In the genomic region with DNA sequence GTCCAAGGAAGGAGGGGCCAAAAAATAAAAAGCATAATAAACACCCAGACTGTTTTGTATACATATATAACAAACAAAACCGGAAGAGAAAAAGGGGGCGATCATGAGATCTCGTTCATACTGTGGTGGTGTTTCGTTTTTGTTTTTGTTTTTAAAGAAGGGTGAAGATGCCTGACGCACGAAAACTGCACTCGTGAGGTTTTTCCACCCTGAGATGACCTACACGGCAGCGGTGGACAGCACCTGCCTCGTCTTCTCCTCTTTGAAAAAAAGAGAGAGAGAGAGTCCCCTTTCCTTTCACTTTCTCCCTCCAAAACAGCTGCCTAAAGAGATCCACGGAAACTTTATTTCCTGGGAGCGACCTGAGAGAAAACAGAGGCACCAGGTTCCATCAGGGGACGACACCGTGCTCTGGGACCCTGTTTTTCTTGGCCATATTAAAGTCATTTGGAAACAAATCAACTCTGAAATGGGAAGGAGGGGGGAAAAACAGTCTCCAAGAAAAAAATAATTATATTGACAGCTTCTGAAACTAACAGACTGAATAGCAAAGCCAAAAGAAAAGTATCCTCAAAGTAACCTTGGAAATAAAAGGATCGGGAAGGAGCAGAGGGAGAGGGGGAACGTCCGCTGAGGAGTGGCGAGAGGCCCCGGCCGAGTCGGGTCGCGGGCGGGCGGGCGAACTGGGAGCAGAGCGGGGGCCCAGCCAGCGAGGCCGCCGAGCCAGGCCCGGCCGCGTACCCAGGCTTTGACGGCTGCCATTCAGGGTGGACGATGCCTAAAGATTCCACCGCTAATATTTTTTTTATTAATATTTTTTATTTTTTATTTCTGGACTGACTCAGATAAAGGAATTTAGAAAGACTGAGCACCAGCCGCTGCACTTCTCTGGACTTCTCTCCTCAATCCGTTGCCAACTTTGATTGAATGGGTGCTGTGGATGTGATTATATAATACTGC, we compare ENCODE assay signal across 1 cellular context.
TF ChIP-seq lines count a peak whose summit lies in the region.

No MANE protein-coding gene starts in this region.

TF ChIP-seq in HepG2, 621 proteins besides CTCF, POLR2A, EP300 and RAD21 (continued from another document):
- TF ChIP-seq, protein P1, sequence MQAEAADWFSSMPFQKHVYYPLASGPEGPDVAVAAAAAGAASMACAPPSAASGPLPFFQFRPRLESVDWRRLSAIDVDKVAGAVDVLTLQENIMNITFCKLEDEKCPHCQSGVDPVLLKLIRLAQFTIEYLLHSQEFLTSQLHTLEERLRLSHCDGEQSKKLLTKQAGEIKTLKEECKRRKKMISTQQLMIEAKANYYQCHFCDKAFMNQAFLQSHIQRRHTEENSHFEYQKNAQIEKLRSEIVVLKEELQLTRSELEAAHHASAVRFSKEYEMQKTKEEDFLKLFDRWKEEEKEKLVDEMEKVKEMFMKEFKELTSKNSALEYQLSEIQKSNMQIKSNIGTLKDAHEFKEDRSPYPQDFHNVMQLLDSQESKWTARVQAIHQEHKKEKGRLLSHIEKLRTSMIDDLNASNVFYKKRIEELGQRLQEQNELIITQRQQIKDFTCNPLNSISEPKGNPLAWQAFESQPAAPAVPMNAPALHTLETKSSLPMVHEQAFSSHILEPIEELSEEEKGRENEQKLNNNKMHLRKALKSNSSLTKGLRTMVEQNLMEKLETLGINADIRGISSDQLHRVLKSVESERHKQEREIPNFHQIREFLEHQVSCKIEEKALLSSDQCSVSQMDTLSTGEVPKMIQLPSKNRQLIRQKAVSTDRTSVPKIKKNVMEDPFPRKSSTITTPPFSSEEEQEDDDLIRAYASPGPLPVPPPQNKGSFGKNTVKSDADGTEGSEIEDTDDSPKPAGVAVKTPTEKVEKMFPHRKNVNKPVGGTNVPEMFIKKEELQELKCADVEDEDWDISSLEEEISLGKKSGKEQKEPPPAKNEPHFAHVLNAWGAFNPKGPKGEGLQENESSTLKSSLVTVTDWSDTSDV (CRISPR knock-in tag; IDR thresholded peaks at IDR 0.05), result no peak
